ENCODE assay signal across 1 cellular context in genomic region chr2:166792808-166793207, GRCh38.
TF ChIP-seq lines count a peak whose summit lies in the region.

No MANE protein-coding gene starts in this region.

TF ChIP-seq in GM12878, 131 proteins besides CTCF, POLR2A, EP300 and RAD21 (continued from another document):
- TF ChIP-seq, protein P1, sequence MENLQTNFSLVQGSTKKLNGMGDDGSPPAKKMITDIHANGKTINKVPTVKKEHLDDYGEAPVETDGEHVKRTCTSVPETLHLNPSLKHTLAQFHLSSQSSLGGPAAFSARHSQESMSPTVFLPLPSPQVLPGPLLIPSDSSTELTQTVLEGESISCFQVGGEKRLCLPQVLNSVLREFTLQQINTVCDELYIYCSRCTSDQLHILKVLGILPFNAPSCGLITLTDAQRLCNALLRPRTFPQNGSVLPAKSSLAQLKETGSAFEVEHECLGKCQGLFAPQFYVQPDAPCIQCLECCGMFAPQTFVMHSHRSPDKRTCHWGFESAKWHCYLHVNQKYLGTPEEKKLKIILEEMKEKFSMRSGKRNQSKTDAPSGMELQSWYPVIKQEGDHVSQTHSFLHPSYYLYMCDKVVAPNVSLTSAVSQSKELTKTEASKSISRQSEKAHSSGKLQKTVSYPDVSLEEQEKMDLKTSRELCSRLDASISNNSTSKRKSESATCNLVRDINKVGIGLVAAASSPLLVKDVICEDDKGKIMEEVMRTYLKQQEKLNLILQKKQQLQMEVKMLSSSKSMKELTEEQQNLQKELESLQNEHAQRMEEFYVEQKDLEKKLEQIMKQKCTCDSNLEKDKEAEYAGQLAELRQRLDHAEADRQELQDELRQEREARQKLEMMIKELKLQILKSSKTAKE (IDR thresholded peaks at IDR 0.05; ENCODE audit: low read depth, poor library complexity, severe bottlenecking) = no peak
- TF ChIP-seq YBX1 (IDR thresholded peaks at IDR 0.05) = no peak
- no peak for TF ChIP-seq SMARCA5 (IDR thresholded peaks at IDR 0.05)
- peak; percentile 56; the same call in 1 of the 2 replicates for TF ChIP-seq DPF2 (IDR thresholded peaks at IDR 0.05)
- TF ChIP-seq MEF2B (IDR thresholded peaks at IDR 0.05; ENCODE audit: partially characterized antibody, poor library complexity, severe bottlenecking) = peak; percentile 32
- peak; percentile 62 for TF ChIP-seq ATF7 (IDR thresholded peaks at IDR 0.05; ENCODE audit: low read depth)
- peak; percentile 54; the same call in 1 of the 2 replicates for TF ChIP-seq BACH1 (IDR thresholded peaks at IDR 0.05; ENCODE audit: borderline replicate concordance)
- TF ChIP-seq SPI1 (IDR thresholded peaks at IDR 0.05; ENCODE audit: borderline replicate concordance, insufficient read depth, low read depth, low read length) = no peak
- TF ChIP-seq NRF1 (conservative IDR thresholded peaks at IDR 0.05; ENCODE audit: low read depth, low read length) = no peak
- TF ChIP-seq HDAC6 (IDR thresholded peaks at IDR 0.05; ENCODE audit: unreplicated experiment) = no peak
- TF ChIP-seq, protein P2, sequence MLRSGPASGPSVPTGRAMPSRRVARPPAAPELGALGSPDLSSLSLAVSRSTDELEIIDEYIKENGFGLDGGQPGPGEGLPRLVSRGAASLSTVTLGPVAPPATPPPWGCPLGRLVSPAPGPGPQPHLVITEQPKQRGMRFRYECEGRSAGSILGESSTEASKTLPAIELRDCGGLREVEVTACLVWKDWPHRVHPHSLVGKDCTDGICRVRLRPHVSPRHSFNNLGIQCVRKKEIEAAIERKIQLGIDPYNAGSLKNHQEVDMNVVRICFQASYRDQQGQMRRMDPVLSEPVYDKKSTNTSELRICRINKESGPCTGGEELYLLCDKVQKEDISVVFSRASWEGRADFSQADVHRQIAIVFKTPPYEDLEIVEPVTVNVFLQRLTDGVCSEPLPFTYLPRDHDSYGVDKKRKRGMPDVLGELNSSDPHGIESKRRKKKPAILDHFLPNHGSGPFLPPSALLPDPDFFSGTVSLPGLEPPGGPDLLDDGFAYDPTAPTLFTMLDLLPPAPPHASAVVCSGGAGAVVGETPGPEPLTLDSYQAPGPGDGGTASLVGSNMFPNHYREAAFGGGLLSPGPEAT (IDR thresholded peaks at IDR 0.05; ENCODE audit: low read depth) = 0 out of 2 replicates have a peak, but pooled peaks have one; percentile 25
- no peak for TF ChIP-seq STAT1 (conservative IDR thresholded peaks at IDR 0.05)
- no peak for TF ChIP-seq ZNF207 (IDR thresholded peaks at IDR 0.05; ENCODE audit: borderline replicate concordance)
- no peak for TF ChIP-seq NR2C1 (IDR thresholded peaks at IDR 0.05)
- no peak for TF ChIP-seq ATF2 (IDR thresholded peaks at IDR 0.05; ENCODE audit: low read length)
- TF ChIP-seq NBN (IDR thresholded peaks at IDR 0.05) = peak; percentile 71; the same call in 1 of the 2 replicates
- no peak for TF ChIP-seq LARP7 (IDR thresholded peaks at IDR 0.05)
- no peak for TF ChIP-seq CEBPB (IDR thresholded peaks at IDR 0.05; ENCODE audit: borderline replicate concordance in 1 of 2, low read depth in 2 of 2, low read length in 2 of 2)
- TF ChIP-seq MLLT1 (IDR thresholded peaks at IDR 0.05) = 0 out of 2 replicates have a peak, but pooled peaks have one; percentile 29
- TF ChIP-seq BCL3 (IDR thresholded peaks at IDR 0.05; ENCODE audit: borderline replicate concordance, insufficient read depth, low read depth, low read length, poor library complexity, severe bottlenecking) = no peak
- no peak for TF ChIP-seq RAD51 (IDR thresholded peaks at IDR 0.05)
- no peak for TF ChIP-seq SREBF2 (IDR thresholded peaks at IDR 0.05; ENCODE audit: low read length)
- TF ChIP-seq, protein P3, sequence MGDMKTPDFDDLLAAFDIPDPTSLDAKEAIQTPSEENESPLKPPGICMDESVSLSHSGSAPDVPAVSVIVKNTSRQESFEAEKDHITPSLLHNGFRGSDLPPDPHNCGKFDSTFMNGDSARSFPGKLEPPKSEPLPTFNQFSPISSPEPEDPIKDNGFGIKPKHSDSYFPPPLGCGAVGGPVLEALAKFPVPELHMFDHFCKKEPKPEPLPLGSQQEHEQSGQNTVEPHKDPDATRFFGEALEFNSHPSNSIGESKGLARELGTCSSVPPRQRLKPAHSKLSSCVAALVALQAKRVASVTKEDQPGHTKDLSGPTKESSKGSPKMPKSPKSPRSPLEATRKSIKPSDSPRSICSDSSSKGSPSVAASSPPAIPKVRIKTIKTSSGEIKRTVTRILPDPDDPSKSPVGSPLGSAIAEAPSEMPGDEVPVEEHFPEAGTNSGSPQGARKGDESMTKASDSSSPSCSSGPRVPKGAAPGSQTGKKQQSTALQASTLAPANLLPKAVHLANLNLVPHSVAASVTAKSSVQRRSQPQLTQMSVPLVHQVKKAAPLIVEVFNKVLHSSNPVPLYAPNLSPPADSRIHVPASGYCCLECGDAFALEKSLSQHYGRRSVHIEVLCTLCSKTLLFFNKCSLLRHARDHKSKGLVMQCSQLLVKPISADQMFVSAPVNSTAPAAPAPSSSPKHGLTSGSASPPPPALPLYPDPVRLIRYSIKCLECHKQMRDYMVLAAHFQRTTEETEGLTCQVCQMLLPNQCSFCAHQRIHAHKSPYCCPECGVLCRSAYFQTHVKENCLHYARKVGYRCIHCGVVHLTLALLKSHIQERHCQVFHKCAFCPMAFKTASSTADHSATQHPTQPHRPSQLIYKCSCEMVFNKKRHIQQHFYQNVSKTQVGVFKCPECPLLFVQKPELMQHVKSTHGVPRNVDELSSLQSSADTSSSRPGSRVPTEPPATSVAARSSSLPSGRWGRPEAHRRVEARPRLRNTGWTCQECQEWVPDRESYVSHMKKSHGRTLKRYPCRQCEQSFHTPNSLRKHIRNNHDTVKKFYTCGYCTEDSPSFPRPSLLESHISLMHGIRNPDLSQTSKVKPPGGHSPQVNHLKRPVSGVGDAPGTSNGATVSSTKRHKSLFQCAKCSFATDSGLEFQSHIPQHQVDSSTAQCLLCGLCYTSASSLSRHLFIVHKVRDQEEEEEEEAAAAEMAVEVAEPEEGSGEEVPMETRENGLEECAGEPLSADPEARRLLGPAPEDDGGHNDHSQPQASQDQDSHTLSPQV (IDR thresholded peaks at IDR 0.05) = no peak
- no peak for TF ChIP-seq KDM1A (IDR thresholded peaks at IDR 0.05; ENCODE audit: borderline replicate concordance)
- no peak for TF ChIP-seq PBX3 (IDR thresholded peaks at IDR 0.05; ENCODE audit: insufficient replicate concordance, low read depth, low read length)
- TF ChIP-seq, protein P4, sequence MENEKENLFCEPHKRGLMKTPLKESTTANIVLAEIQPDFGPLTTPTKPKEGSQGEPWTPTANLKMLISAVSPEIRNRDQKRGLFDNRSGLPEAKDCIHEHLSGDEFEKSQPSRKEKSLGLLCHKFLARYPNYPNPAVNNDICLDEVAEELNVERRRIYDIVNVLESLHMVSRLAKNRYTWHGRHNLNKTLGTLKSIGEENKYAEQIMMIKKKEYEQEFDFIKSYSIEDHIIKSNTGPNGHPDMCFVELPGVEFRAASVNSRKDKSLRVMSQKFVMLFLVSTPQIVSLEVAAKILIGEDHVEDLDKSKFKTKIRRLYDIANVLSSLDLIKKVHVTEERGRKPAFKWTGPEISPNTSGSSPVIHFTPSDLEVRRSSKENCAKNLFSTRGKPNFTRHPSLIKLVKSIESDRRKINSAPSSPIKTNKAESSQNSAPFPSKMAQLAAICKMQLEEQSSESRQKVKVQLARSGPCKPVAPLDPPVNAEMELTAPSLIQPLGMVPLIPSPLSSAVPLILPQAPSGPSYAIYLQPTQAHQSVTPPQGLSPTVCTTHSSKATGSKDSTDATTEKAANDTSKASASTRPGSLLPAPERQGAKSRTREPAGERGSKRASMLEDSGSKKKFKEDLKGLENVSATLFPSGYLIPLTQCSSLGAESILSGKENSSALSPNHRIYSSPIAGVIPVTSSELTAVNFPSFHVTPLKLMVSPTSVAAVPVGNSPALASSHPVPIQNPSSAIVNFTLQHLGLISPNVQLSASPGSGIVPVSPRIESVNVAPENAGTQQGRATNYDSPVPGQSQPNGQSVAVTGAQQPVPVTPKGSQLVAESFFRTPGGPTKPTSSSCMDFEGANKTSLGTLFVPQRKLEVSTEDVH (IDR thresholded peaks at IDR 0.05; ENCODE audit: low read depth, partially characterized antibody) = no peak
- TF ChIP-seq, protein P5, sequence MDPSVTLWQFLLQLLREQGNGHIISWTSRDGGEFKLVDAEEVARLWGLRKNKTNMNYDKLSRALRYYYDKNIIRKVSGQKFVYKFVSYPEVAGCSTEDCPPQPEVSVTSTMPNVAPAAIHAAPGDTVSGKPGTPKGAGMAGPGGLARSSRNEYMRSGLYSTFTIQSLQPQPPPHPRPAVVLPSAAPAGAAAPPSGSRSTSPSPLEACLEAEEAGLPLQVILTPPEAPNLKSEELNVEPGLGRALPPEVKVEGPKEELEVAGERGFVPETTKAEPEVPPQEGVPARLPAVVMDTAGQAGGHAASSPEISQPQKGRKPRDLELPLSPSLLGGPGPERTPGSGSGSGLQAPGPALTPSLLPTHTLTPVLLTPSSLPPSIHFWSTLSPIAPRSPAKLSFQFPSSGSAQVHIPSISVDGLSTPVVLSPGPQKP (IDR thresholded peaks at IDR 0.05; ENCODE audit: low read depth, low read length) = no peak
- TF ChIP-seq ZNF217 (IDR thresholded peaks at IDR 0.05) = no peak
- TF ChIP-seq MTA2 (IDR thresholded peaks at IDR 0.05; ENCODE audit: low read depth) = peak; percentile 95
- TF ChIP-seq, protein P6, sequence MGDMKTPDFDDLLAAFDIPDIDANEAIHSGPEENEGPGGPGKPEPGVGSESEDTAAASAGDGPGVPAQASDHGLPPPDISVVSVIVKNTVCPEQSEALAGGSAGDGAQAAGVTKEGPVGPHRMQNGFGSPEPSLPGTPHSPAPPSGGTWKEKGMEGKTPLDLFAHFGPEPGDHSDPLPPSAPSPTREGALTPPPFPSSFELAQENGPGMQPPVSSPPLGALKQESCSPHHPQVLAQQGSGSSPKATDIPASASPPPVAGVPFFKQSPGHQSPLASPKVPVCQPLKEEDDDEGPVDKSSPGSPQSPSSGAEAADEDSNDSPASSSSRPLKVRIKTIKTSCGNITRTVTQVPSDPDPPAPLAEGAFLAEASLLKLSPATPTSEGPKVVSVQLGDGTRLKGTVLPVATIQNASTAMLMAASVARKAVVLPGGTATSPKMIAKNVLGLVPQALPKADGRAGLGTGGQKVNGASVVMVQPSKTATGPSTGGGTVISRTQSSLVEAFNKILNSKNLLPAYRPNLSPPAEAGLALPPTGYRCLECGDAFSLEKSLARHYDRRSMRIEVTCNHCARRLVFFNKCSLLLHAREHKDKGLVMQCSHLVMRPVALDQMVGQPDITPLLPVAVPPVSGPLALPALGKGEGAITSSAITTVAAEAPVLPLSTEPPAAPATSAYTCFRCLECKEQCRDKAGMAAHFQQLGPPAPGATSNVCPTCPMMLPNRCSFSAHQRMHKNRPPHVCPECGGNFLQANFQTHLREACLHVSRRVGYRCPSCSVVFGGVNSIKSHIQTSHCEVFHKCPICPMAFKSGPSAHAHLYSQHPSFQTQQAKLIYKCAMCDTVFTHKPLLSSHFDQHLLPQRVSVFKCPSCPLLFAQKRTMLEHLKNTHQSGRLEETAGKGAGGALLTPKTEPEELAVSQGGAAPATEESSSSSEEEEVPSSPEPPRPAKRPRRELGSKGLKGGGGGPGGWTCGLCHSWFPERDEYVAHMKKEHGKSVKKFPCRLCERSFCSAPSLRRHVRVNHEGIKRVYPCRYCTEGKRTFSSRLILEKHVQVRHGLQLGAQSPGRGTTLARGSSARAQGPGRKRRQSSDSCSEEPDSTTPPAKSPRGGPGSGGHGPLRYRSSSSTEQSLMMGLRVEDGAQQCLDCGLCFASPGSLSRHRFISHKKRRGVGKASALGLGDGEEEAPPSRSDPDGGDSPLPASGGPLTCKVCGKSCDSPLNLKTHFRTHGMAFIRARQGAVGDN (IDR thresholded peaks at IDR 0.05) = no peak
- TF ChIP-seq TAF1 (IDR thresholded peaks at IDR 0.05; ENCODE audit: borderline replicate concordance, low read depth, low read length) = no peak
- TF ChIP-seq SIN3A (IDR thresholded peaks at IDR 0.05; ENCODE audit: low read depth, low read length) = no peak
- peak in 1 of 2 experiments; percentile 92; a peak in 2 of 4 replicates for TF ChIP-seq BHLHE40 (IDR thresholded peaks at IDR 0.05; ENCODE audit: borderline replicate concordance in 1 of 2, low read depth in 2 of 2, low read length in 1 of 2)
TF ChIP-seq in GM12878: peak in this region for 11.
